ENCODE assay signal across 8 cellular contexts in genomic region chr7:23299770-23300300, GRCh38. TPM values are rescaled to one million over a fixed set of nuclear protein-coding genes. Genes with fewer than 3 reads are reported as not detected.
DNase-seq lines count a peak whose midpoint lies in the region; ATAC-seq and TF ChIP-seq lines count a peak whose summit lies in the region.

No MANE protein-coding gene starts in this region.

- no peak for DNase-seq in activated T-cell treated with anti-CD3 and anti-CD28 coated beads, Interleukin-2, amount 50 U/mL, for 72 hours
- DNase-seq in activated T-cell treated with anti-CD3 and anti-CD28 coated beads, Interleukin-2, amount 50 U/mL, for 48 hours = no peak
- no peak for DNase-seq in PC-9
- DNase-seq in epithelial cell of esophagus (ENCODE audit: low read depth) = no peak
- peak; percentile 41 for DNase-seq in osteoblast (ENCODE audit: insufficient read length, low spot score, missing footprints)
- no peak for DNase-seq in stimulated activated CD4-positive, alpha-beta T cell treated with anti-CD3 and anti-CD28 coated beads, Interleukin-4, amount 100 ng/mL, for 24 hours
- no peak for DNase-seq in inferior parietal cortex (ENCODE audit: extremely low spot score)

- intact Hi-C loops in PC-9 (cut with micrococcal nuclease; ENCODE audit: unreplicated experiment) = loop anchor here (1.0 to 2.0 kb wide), 4 partner anchors 23 to 174 kb away; no protein-coding TSS in a partner anchor

- peaks cover 19% of the 10 kb centered on the region for H3K36me3 ChIP-seq in PC-9 (ENCODE audit: low read depth)
- peaks cover 4% of the 10 kb centered on the region for H3K36me3 ChIP-seq in osteoblast (ENCODE audit: insufficient read depth, low read length)

- BruUV-seq in PC-9 (replicated peaks; lab: Mats Ljungman, UMichigan) = no TSS peak

- H3F3A ChIP-seq in PC-9 (ENCODE audit: insufficient read depth, low read depth) = peaks cover 36% of the 10 kb centered on the region; the same call in 1 of the 2 replicates

- peak overlapping the region; percentile 84 to 91 for H3K4me3 Mint-ChIP-seq in activated T-cell treated with anti-CD3 and anti-CD28 coated beads, Interleukin-2, amount 50 U/mL, for 72 hours

- H2AFZ ChIP-seq in PC-9 = peak overlapping the region; percentile 90
- peak overlapping the region; percentile 86 for H2AFZ ChIP-seq in osteoblast (ENCODE audit: low read length)

- peak overlapping the region; percentile 71 for H3K4me3 ChIP-seq in PC-9
- H3K4me3 ChIP-seq in epithelial cell of esophagus (ENCODE audit: low read length) = peak overlapping the region; percentile 96
- H3K4me3 ChIP-seq in osteoblast (ENCODE audit: insufficient read depth, low read length) = peak overlapping the region; percentile 96

- H3K4me2 ChIP-seq in PC-9 = peak overlapping the region; percentile 80
- H3K4me2 ChIP-seq in osteoblast (ENCODE audit: insufficient read depth, low read length) = peak overlapping the region; percentile 94

- H3K27me3 ChIP-seq in PC-9 (ENCODE audit: insufficient read depth, low read depth) = no peaks in the 10 kb centered on the region
- no peaks in the 10 kb centered on the region for H3K27me3 ChIP-seq in osteoblast (ENCODE audit: insufficient read depth, low read length)

- CTCF ChIA-PET in PC-9 (lab: Charles Lee) = no interaction called here

- peaks cover 57% of the 10 kb centered on the region for H3K79me2 ChIP-seq in PC-9 (ENCODE audit: low read depth)
- peaks cover 56% of the 10 kb centered on the region for H3K79me2 ChIP-seq in osteoblast (ENCODE audit: insufficient read depth, low read length)

- TF ChIP-seq CTCF in PC-9 (conservative IDR thresholded peaks at IDR 0.05) = no peak
- TF ChIP-seq CTCF in epithelial cell of esophagus (IDR thresholded peaks at IDR 0.05; ENCODE audit: insufficient read depth, low read depth, low read length, missing control alignments) = no peak
- no peak for TF ChIP-seq CTCF in osteoblast (IDR thresholded peaks at IDR 0.05; ENCODE audit: extremely low read depth, low read depth, low read length)

- peaks cover 4 to 5% of the 10 kb centered on the region in 2 donors for H3K9me3 Mint-ChIP-seq in activated T-cell treated with anti-CD3 and anti-CD28 coated beads, Interleukin-2, amount 50 U/mL, for 72 hours

- ATAC-seq in activated T-cell treated with anti-CD3 and anti-CD28 coated beads, Interleukin-2, amount 50 U/mL, for 72 hours (replicated peaks in 1 of 2) = peak in 1 of 2 donors; percentile 2
- ATAC-seq in GM21367 (IDR thresholded peaks at IDR 0.05; ENCODE audit: unreplicated experiment) = no peak

- H3K4me1 ChIP-seq in PC-9 (replicated peaks; ENCODE audit: insufficient read depth) (peaks cover 27% of the 10 kb centered on the region), osteoblast (ENCODE audit: insufficient read depth, low read length) (peaks cover 29% of the 10 kb centered on the region)

- peak overlapping the region; percentile 72 for H3K27ac Mint-ChIP-seq in activated T-cell treated with anti-CD3 and anti-CD28 coated beads, Interleukin-2, amount 50 U/mL, for 72 hours

- H3K27me3 Mint-ChIP-seq in activated T-cell treated with anti-CD3 and anti-CD28 coated beads, Interleukin-2, amount 50 U/mL, for 72 hours (ENCODE audit: low read depth) = peaks cover 6% of the 10 kb centered on the region

- 0 out of 2 replicates have a peak overlapping the region, but pooled peaks have one; percentile 4 for H3K27ac ChIP-seq in PC-9
- peak overlapping the region; percentile 87 for H3K27ac ChIP-seq in osteoblast (ENCODE audit: low read depth, low read length)

- peaks cover 18 to 19% of the 10 kb centered on the region in 2 donors for H3K36me3 Mint-ChIP-seq in activated T-cell treated with anti-CD3 and anti-CD28 coated beads, Interleukin-2, amount 50 U/mL, for 72 hours (ENCODE audit: insufficient read depth in 2 of 2)

- H3K9me2 ChIP-seq in PC-9 (ENCODE audit: insufficient read depth) = no peaks in the 10 kb centered on the region

- peaks cover 51% of the 10 kb centered on the region for H3K4me1 Mint-ChIP-seq in activated T-cell treated with anti-CD3 and anti-CD28 coated beads, Interleukin-2, amount 50 U/mL, for 72 hours (ENCODE audit: low read depth)

- H3K9me3 ChIP-seq in PC-9 (ENCODE audit: insufficient read depth, low read depth) (no peaks in the 10 kb centered on the region), osteoblast (ENCODE audit: low read depth, low read length) (no peaks in the 10 kb centered on the region)

- H4K20me1 ChIP-seq in PC-9 (ENCODE audit: insufficient read depth) = peaks cover 5% of the 10 kb centered on the region
- H4K20me1 ChIP-seq in osteoblast (ENCODE audit: insufficient read depth, low read length) = peaks cover 11% of the 10 kb centered on the region

- POLR2A ChIA-PET in PC-9 (lab: Charles Lee; ENCODE audit: unreplicated experiment) = interaction anchor here (0.7 to 0.9 kb wide), 3 partner anchors 96 to 238 kb away, joined by 3 to 11 read pairs (median 3); no protein-coding TSS in a partner anchor

RNA-seq across cellular contexts. Expression of gene MALSU1, which starts 0.7 kb away (rescaled TPM):
- total RNA-seq in activated T-cell treated with anti-CD3 and anti-CD28 coated beads, Interleukin-2, amount 50 U/mL, for 72 hours = 10 to 100 TPM; 62.6 to 63.8 TPM
- total RNA-seq in PC-9 (2021) (105 and 133 TPM in 2 replicates), osteoblast (38.4 and 43.6 TPM in 2 replicates)

RNA-seq across cellular contexts. Expression of gene GPNMB, which starts 53.3 kb away (rescaled TPM):
- 1 to 10 TPM in 1 of 2 donors, under 1 TPM in 1; 0.88 to 1.1 TPM for total RNA-seq in activated T-cell treated with anti-CD3 and anti-CD28 coated beads, Interleukin-2, amount 50 U/mL, for 72 hours
- 13.3 and 17.4 TPM in 2 replicates for total RNA-seq in PC-9 (2021)
- total RNA-seq in osteoblast = 380 and 480 TPM in 2 replicates

Comparison
In these comparisons a context has a peak if more than half of its experiments do, and no peak if none do; other contexts are left out.
1. RNA of gene GPNMB, which starts 53.3 kb away (total RNA-seq): 380 to 480 TPM in osteoblast; 13.3 to 17.4 TPM in PC-9 and 0.88 to 1.1 TPM in activated T-cell treated with anti-CD3 and anti-CD28 coated beads, Interleukin-2, amount 50 U/mL, for 72 hours; every median in the first group is over 10 times any median in the second.
2. Peak in every context shown above with its lines, with median percentiles within 50 percentile points of each other: H3K4me3 ChIP-seq.